8 cellular contexts compared by ENCODE assay signal in genomic region chr19:1171755-1172352, GRCh38. TPM values are rescaled to one million over a fixed set of nuclear protein-coding genes. Genes with fewer than 3 reads are reported as not detected.
A peak's percentile ranks its signal among the peaks of the same experiment; 100 is the strongest.
DNase-seq lines count a peak whose midpoint lies in the region; ATAC-seq and TF ChIP-seq lines count a peak whose summit lies in the region.

No MANE protein-coding gene starts in this region.

- H3K27me3 Mint-ChIP-seq in T-cell, result no peaks in the 10 kb centered on the region

- H3K9me3 ChIP-seq in HEK293 (ENCODE audit: control insufficient read depth, insufficient read depth, low read depth, low read length) (no peaks in the 10 kb centered on the region), skeletal muscle tissue (ENCODE audit: control insufficient read depth in 3 of 3, low read length in 3 of 3) (no peaks in the 10 kb centered on the region)

- POLR2A ChIA-PET in HEK293 (lab: Yijun Ruan, JAX) (no interaction called here), T-cell (lab: Charles Lee) (no interaction called here)

- H3K4me3 Mint-ChIP-seq in T-cell, result peak overlapping the region; percentile 83 to 86 (median 83)

- no peak for ATAC-seq in T-cell (replicated peaks in 1 of 4)
- ATAC-seq in foreskin keratinocyte, result peak; percentile 37
- ATAC-seq in GM21528 (IDR thresholded peaks at IDR 0.05; ENCODE audit: low FRiP score, unreplicated experiment), result no peak
- no peak for ATAC-seq in HG03342 (IDR thresholded peaks at IDR 0.05; ENCODE audit: unreplicated experiment)

- H3K36me3 ChIP-seq in HEK293 (ENCODE audit: control insufficient read depth in 2 of 2, insufficient read depth in 1 of 2, low read length in 2 of 2) (peaks cover 0 to 4% of the 10 kb centered on the region in 2 experiments; a peak in 1 of 3 replicates), skeletal muscle tissue (ENCODE audit: control insufficient read depth in 3 of 3, insufficient read depth in 3 of 3, low read length in 3 of 3) (peaks cover 0 to 7% (median 5%) of the 10 kb centered on the region in 3 donors)

- H3K27ac Mint-ChIP-seq in T-cell, result peak overlapping the region; percentile 70 to 76

- CTCF ChIA-PET in HEK293 (lab: Yijun Ruan, JAX), result interaction anchor here (0.6 kb wide), 1 partner anchor 55 kb away, joined by 3 read pairs; no protein-coding TSS in a partner anchor
- CTCF ChIA-PET in T-cell (lab: Charles Lee), result no interaction called here

- H3K36me3 Mint-ChIP-seq in T-cell, result peaks cover 12% of the 10 kb centered on the region

- H3K27me3 ChIP-seq in foreskin keratinocyte (no peaks in the 10 kb centered on the region), skeletal muscle tissue (ENCODE audit: control insufficient read depth in 3 of 3, insufficient read depth in 3 of 3, low read length in 3 of 3) (peaks cover 0 to 5% (median 0%) of the 10 kb centered on the region in 3 donors)

- H3K27ac ChIP-seq in HEK293 (ENCODE audit: extremely low read depth, low read depth, low read length) (peak overlapping the region; percentile 63; the same call in 1 of the 2 replicates), foreskin keratinocyte (no peak overlapping the region), skeletal muscle tissue (ENCODE audit: low read depth, low read length) (peak overlapping the region; percentile 89)

- H3K9me3 Mint-ChIP-seq in T-cell, result no peaks in the 10 kb centered on the region

- H3K9ac ChIP-seq in skeletal muscle tissue (ENCODE audit: low read depth in 1 of 3, low read length in 3 of 3), result peak overlapping the region in 2 of 3 donors; percentile 82 to 88

- H3K4me1 ChIP-seq in HEK293 (ENCODE audit: control insufficient read depth, insufficient read depth, low read length) (peaks cover 4% of the 10 kb centered on the region), foreskin keratinocyte (peaks cover 9% of the 10 kb centered on the region), skeletal muscle tissue (ENCODE audit: control insufficient read depth in 3 of 3, insufficient read depth in 3 of 3, low read length in 3 of 3) (peaks cover 6 to 55% (median 18%) of the 10 kb centered on the region in 3 donors)

- no peak overlapping the region for H3K4me3 ChIP-seq in HEK293 (ENCODE audit: low read depth, low read length)
- peak overlapping the region in 2 of 3 donors; percentile 30 to 84 for H3K4me3 ChIP-seq in skeletal muscle tissue (ENCODE audit: low read length in 3 of 3)

- DNase-seq in T-cell (no peak), foreskin keratinocyte (peak in 1 of 2 donors; percentile 62), LoVo (ENCODE audit: low spot score) (no peak), NCI-H748 (lab: John Stamatoyannopoulos, UW; ENCODE audit: unreplicated experiment) (no peak)

- no peak for TF ChIP-seq CTCF in HEK293 (tag by site-specific recombination; IDR thresholded peaks at IDR 0.05)
- no peak for TF ChIP-seq CTCF in foreskin keratinocyte (conservative IDR thresholded peaks at IDR 0.05)

- peaks cover 21 to 36% (median 33%) of the 10 kb centered on the region in 3 donors for H3K4me1 Mint-ChIP-seq in T-cell

TF ChIP-seq in HEK293, 187 proteins besides CTCF, POLR2A, EP300 and RAD21:
- TF ChIP-seq ZBTB17 (tag by site-specific recombination; IDR thresholded peaks at IDR 0.05) (peak; percentile 90), SP2 (tag by site-specific recombination; IDR thresholded peaks at IDR 0.05) (peak; percentile 46; the same call in 1 of the 2 replicates), REST (tag by site-specific recombination; IDR thresholded peaks at IDR 0.05) (no peak), EGR2 (tag by site-specific recombination; IDR thresholded peaks at IDR 0.05; ENCODE audit: low read depth) (peak; percentile 44), ZNF530 (tag by site-specific recombination; IDR thresholded peaks at IDR 0.05; ENCODE audit: low read depth) (no peak), ZFHX2 (tag by site-specific recombination; conservative IDR thresholded peaks at IDR 0.05) (peak; percentile 55), ZNF747 (tag by site-specific recombination; IDR thresholded peaks at IDR 0.05) (no peak), ZNF184 (tag by site-specific recombination; IDR thresholded peaks at IDR 0.05) (no peak), SCRT2 (tag by site-specific recombination; IDR thresholded peaks at IDR 0.05) (no peak), GLIS1 (tag by site-specific recombination; IDR thresholded peaks at IDR 0.05) (peak; percentile 58; the same call in 1 of the 2 replicates), ZIC2 (tag by site-specific recombination; IDR thresholded peaks at IDR 0.05) (peak; percentile 95), SETDB1 (IDR thresholded peaks at IDR 0.05; ENCODE audit: insufficient read length, low read length) (no peak), ZNF223 (tag by site-specific recombination; IDR thresholded peaks at IDR 0.05) (peak; percentile 93; the same call in 1 of the 2 replicates), IKZF3 (tag by site-specific recombination; IDR thresholded peaks at IDR 0.05) (peak; percentile 35; the same call in 1 of the 2 replicates), ZNF544 (tag by site-specific recombination; IDR thresholded peaks at IDR 0.05) (no peak), PATZ1 (tag by site-specific recombination; IDR thresholded peaks at IDR 0.05) (peak; percentile 24), ZNF600 (tag by site-specific recombination; IDR thresholded peaks at IDR 0.05) (peak; percentile 78)

RNA-seq across cellular contexts. Expression of gene SBNO2, which starts 2.2 kb away (rescaled TPM):
- total RNA-seq in T-cell (100 to 1,000 TPM in 3 of 5 donors, 10 to 100 TPM in 2; 90.2 to 115 (median 106) TPM), foreskin keratinocyte (31.9 and 32.2 TPM in 2 replicates), skeletal muscle tissue (10.4 TPM)
- polyA plus RNA-seq in foreskin keratinocyte, result 18.2 and 18.3 TPM in 2 replicates

RNA-seq across cellular contexts. Expression of gene STK11, which starts 33.7 kb away (rescaled TPM):
- 100 to 1,000 TPM in 2 of 5 donors, 10 to 100 TPM in 3; 70.2 to 115 (median 99.5) TPM for total RNA-seq in T-cell
- 64.9 and 66.1 TPM in 2 replicates for total RNA-seq in foreskin keratinocyte
- 46.9 and 47.1 TPM in 2 replicates for polyA plus RNA-seq in foreskin keratinocyte
- total RNA-seq in skeletal muscle tissue, result 51.7 TPM
